15 cellular contexts compared by ENCODE assay signal in the genomic region with DNA sequence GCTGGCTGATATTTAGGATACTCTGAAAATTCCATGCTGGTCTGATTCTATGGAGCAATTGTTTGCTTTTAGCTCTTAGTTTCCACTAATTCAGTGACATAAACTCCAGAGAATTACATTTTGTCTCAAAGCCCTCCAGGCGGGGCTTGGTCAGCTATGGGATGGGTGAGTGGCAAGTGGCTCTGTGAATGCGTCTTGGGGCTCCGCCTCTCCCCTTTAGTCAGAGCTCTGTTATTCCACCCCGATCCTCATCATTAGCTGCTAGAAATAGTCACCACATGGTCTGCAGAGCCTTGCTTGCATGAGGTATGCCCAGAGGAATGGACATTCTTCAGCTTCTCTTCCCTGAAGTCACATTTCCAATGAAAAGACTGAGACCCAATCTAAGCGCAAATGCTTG.
DNase-seq lines count a peak whose midpoint lies in the region; ATAC-seq and TF ChIP-seq lines count a peak whose summit lies in the region.
"Had no signal": no experiment of that assay in that cellular context is flagged by ENCODE, and none has a peak within 500 bp of the region (broad histone marks: within the 10 kb centered on the region; RNA-seq: fewer than 3 reads in every experiment).

No MANE protein-coding gene starts in this region.

- H3K4me3 Mint-ChIP-seq in WTC11 = no peak overlapping the region
- H3K4me3 Mint-ChIP-seq: CD4-positive, alpha-beta memory T cell had no signal

- peaks cover 69% of the 10 kb centered on the region for H3K4me1 Mint-ChIP-seq in WTC11

- H3K27me3 Mint-ChIP-seq in WTC11 (ENCODE audit: low read depth) = no peaks in the 10 kb centered on the region

- H3K36me3 ChIP-seq in gastrocnemius medialis = no peaks in the 10 kb centered on the region
- H3K36me3 ChIP-seq: ascending aorta had no signal

- CTCF ChIA-PET in WTC11 (lab: Charles Lee) = interaction anchor here (0.5 to 1.4 kb wide), 2 partner anchors 9 to 509 kb away, joined by 4 to 5 read pairs; no protein-coding TSS in a partner anchor

- in situ Hi-C loops in gastrocnemius medialis (cut with MboI; ENCODE audit: low sequenced_read_pairs in 4 of 4) = loop anchor here (5.0 to 25.0 kb wide), 8 partner anchors 240 to 770 kb away; no protein-coding TSS in a partner anchor

- DNase-seq in ELR (ENCODE audit: low read depth) (peak; percentile 89), T1000 (lab: John Stamatoyannopoulos, UW) (peak; percentile 63), fibroblast of the conjunctiva (ENCODE audit: low read depth) (peak; percentile 10), gastrocnemius medialis (no peak), NCI-H526 treated with DMSO at 0.1 percent for 48 hours (lab: John Stamatoyannopoulos, UW) (no peak), WTC11 (ENCODE audit: low spot score) (no peak)
- DNase-seq: CD4-positive, alpha-beta memory T cell; NCI-H1048; NCI-H226; SK-N-SH; stimulated activated CD4-positive, alpha-beta T cell treated with anti-CD3 and anti-CD28 coated beads, Interleukin-15, amount 100 ng/mL, for 24 hours had no signal

- peak overlapping the region; percentile 78 to 99 (median 92) for H3K27ac ChIP-seq in gastrocnemius medialis
- H3K27ac ChIP-seq: ascending aorta had no signal

- H3K4me3 ChIP-seq in gastrocnemius medialis = no peak overlapping the region
- H3K4me3 ChIP-seq: ascending aorta had no signal

- no peaks in the 10 kb centered on the region for H3K36me3 Mint-ChIP-seq in WTC11
- H3K36me3 Mint-ChIP-seq: CD4-positive, alpha-beta memory T cell had no signal

- POLR2A ChIA-PET in WTC11 (lab: Charles Lee) = no interaction called here

- no peak overlapping the region for H3K27ac Mint-ChIP-seq in WTC11
- H3K27ac Mint-ChIP-seq: activated T-helper 2 cell treated with anti-CD3 and anti-CD28 coated beads, Interferon-gamma antibody, Interleukin-2, Interleukin-4, amounts not matched to agents 10 μg/mL and 5 μg/mL and 100 μg/mL, durations not matched to agents 14 hours and 24 hours and 36 hours; CD4-positive, alpha-beta memory T cell; progenitor cell of endocrine pancreas had no signal

- TF ChIP-seq POLR2A in gastrocnemius medialis (IDR thresholded peaks at IDR 0.05) = peak in 1 of 2 donors; percentile 33

- no peak for TF ChIP-seq CTCF in gastrocnemius medialis (IDR thresholded peaks at IDR 0.05 in 4 of 5, conservative IDR thresholded peaks at IDR 0.05 in 1 of 5)
- TF ChIP-seq CTCF in WTC11 (IDR thresholded peaks at IDR 0.05) = no peak

- peaks cover 32 to 46% of the 10 kb centered on the region in 2 donors for H3K4me1 ChIP-seq in gastrocnemius medialis
- H3K4me1 ChIP-seq: ascending aorta had no signal

- no peaks in the 10 kb centered on the region for H3K27me3 ChIP-seq in gastrocnemius medialis
- H3K27me3 ChIP-seq: ascending aorta had no signal

- H3K9me3 Mint-ChIP-seq in WTC11 = no peaks in the 10 kb centered on the region
- H3K9me3 Mint-ChIP-seq: activated T-helper 2 cell treated with anti-CD3 and anti-CD28 coated beads, Interferon-gamma antibody, Interleukin-2, Interleukin-4, amounts not matched to agents 10 μg/mL and 5 μg/mL and 100 μg/mL, durations not matched to agents 14 hours and 24 hours and 36 hours had no signal

- no peaks in the 10 kb centered on the region for H3K9me3 ChIP-seq in gastrocnemius medialis
- H3K9me3 ChIP-seq: ascending aorta, SK-N-SH had no signal

- no peak for ATAC-seq in gastrocnemius medialis
- no peak for ATAC-seq in WTC11
- ATAC-seq in HG02884 (IDR thresholded peaks at IDR 0.05; ENCODE audit: unreplicated experiment) = no peak

- intact Hi-C loops in gastrocnemius medialis (cut with DNase I; ENCODE audit: low total_unique reads) = loop anchor here (5.0 kb wide), 4 partner anchors 293 to 773 kb away; no protein-coding TSS in a partner anchor

TF ChIP-seq in WTC11, 78 proteins besides CTCF, POLR2A, EP300 and RAD21:
- TF ChIP-seq, protein P1, sequence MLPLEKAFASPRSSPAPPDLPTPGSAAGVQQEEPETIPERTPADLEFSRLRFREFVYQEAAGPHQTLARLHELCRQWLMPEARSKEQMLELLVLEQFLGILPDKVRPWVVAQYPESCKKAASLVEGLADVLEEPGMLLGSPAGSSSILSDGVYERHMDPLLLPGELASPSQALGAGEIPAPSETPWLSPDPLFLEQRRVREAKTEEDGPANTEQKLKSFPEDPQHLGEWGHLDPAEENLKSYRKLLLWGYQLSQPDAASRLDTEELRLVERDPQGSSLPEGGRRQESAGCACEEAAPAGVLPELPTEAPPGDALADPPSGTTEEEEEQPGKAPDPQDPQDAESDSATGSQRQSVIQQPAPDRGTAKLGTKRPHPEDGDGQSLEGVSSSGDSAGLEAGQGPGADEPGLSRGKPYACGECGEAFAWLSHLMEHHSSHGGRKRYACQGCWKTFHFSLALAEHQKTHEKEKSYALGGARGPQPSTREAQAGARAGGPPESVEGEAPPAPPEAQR (CRISPR knock-in tag; IDR thresholded peaks at IDR 0.05) = no peak
- TF ChIP-seq NR3C1 (CRISPR knock-in tag; conservative IDR thresholded peaks at IDR 0.05; ENCODE audit: low read depth) = no peak
- no peak for TF ChIP-seq FOXJ3 (CRISPR knock-in tag; IDR thresholded peaks at IDR 0.05; ENCODE audit: borderline replicate concordance)
- no peak for TF ChIP-seq EMX1 (CRISPR knock-in tag; IDR thresholded peaks at IDR 0.05)
- no peak for TF ChIP-seq ZNF121 (CRISPR knock-in tag; IDR thresholded peaks at IDR 0.05)
- TF ChIP-seq, protein P2, sequence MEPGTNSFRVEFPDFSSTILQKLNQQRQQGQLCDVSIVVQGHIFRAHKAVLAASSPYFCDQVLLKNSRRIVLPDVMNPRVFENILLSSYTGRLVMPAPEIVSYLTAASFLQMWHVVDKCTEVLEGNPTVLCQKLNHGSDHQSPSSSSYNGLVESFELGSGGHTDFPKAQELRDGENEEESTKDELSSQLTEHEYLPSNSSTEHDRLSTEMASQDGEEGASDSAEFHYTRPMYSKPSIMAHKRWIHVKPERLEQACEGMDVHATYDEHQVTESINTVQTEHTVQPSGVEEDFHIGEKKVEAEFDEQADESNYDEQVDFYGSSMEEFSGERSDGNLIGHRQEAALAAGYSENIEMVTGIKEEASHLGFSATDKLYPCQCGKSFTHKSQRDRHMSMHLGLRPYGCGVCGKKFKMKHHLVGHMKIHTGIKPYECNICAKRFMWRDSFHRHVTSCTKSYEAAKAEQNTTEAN (CRISPR knock-in tag; IDR thresholded peaks at IDR 0.05) = no peak
- no peak for TF ChIP-seq CREM (CRISPR knock-in tag; IDR thresholded peaks at IDR 0.05)
- TF ChIP-seq, protein P3, sequence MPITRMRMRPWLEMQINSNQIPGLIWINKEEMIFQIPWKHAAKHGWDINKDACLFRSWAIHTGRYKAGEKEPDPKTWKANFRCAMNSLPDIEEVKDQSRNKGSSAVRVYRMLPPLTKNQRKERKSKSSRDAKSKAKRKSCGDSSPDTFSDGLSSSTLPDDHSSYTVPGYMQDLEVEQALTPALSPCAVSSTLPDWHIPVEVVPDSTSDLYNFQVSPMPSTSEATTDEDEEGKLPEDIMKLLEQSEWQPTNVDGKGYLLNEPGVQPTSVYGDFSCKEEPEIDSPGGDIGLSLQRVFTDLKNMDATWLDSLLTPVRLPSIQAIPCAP (CRISPR knock-in tag; IDR thresholded peaks at IDR 0.05) = no peak
- TF ChIP-seq NFATC4 (CRISPR knock-in tag; IDR thresholded peaks at IDR 0.05) = no peak
- no peak for TF ChIP-seq AFF4 (CRISPR knock-in tag; IDR thresholded peaks at IDR 0.05; ENCODE audit: borderline replicate concordance)
- TF ChIP-seq GABPB1 (CRISPR knock-in tag; IDR thresholded peaks at IDR 0.05) = no peak

Comparison
In these comparisons a context has a peak if more than half of its experiments do, and no peak if none do; other contexts are left out.
1. DNase-seq: peak in ELR (single experiment), T1000 (single experiment) and fibroblast of the conjunctiva (single experiment); none in gastrocnemius medialis (0 of 2), NCI-H526 treated with DMSO at 0.1 percent for 48 hours (single experiment) and WTC11 (single experiment).